17 cellular contexts compared by ENCODE assay signal in genomic region chr2:38523728-38524437, GRCh38.
A peak's percentile ranks its signal among the peaks of the same experiment; 100 is the strongest.
DNase-seq lines count a peak whose midpoint lies in the region; ATAC-seq, FAIRE-seq and TF ChIP-seq lines count a peak whose summit lies in the region.
"Had no signal": no experiment of that assay in that cellular context is flagged by ENCODE, and none has a peak within 500 bp of the region (broad histone marks: within the 10 kb centered on the region; RNA-seq: fewer than 3 reads in every experiment).

No MANE protein-coding gene starts in this region.

- no peak overlapping the region for H3K27ac Mint-ChIP-seq in H9

- H2AFZ ChIP-seq in H9 (ENCODE audit: low read length) (no peak overlapping the region), hepatocyte (no peak overlapping the region)

- no peak overlapping the region for H3K23ac ChIP-seq in H9 (ENCODE audit: insufficient read length, low read depth, low read length)

- POLR2A ChIA-PET in A549 (lab: Yijun Ruan, JAX) (no interaction called here), RWPE1 (lab: Yijun Ruan, JAX; ENCODE audit: low non-redundant PET) (no interaction called here)

- no peak overlapping the region for H3K4ac ChIP-seq in H9 (ENCODE audit: low read depth, low read length)

- H4K20me1 ChIP-seq in H9 (ENCODE audit: control insufficient read depth, insufficient read depth, insufficient read length) (no peaks in the 10 kb centered on the region), hepatocyte (ENCODE audit: insufficient read depth, poor library complexity, severe bottlenecking) (no peaks in the 10 kb centered on the region)

- no peaks in the 10 kb centered on the region for H3K27me3 ChIP-seq in H9 (ENCODE audit: insufficient read depth, low read length)
- H3K27me3 ChIP-seq in hepatocyte = no peaks in the 10 kb centered on the region

- CTCF ChIA-PET in A549 (lab: Yijun Ruan, JAX) (interaction anchor here (0.6 to 4.3 kb wide), 13 partner anchors 9 to 208 kb away, joined by 3 to 20 read pairs (median 4); no protein-coding TSS in a partner anchor), RWPE1 (lab: Yijun Ruan, JAX) (interaction anchor here (0.6 kb wide), 2 partner anchors 9 to 469 kb away, joined by 3 read pairs; no protein-coding TSS in a partner anchor)

- DNase-seq in A549 (ENCODE audit: low read depth in 1 of 2, low spot score in 1 of 2) (peak in 1 of 2 experiments; percentile 48), H9 (peak; percentile 65), hepatocyte (ENCODE audit: low spot score) (no peak), RWPE1 (ENCODE audit: low spot score) (no peak), substantia nigra (lab: John Stamatoyannopoulos, UW) (no peak)
- DNase-seq in stimulated activated CD4-positive, alpha-beta T cell treated with anti-CD3 and anti-CD28 coated beads, Interleukin-1b, Interleukin-23, amount 100 ng/mL, for 48 hours = no peak
- DNase-seq: activated CD4-positive, alpha-beta T cell treated with anti-CD3 and anti-CD28 coated beads for 48 hours; EL; HCEC 1CT; NK-92 treated with Interleukin-12 subunit alpha and Interleukin-12 subunit beta, amount 100 ng/mL, for 24 hours; stimulated activated CD4-positive, alpha-beta T cell treated with anti-CD3 and anti-CD28 coated beads, Interleukin-4, amount 100 ng/mL, for 24 hours; stimulated activated naive B cell treated with anti-CD40 and anti-IgM and Interleukin-4, amounts not matched to agents 10 μg/mL and 1 μg/mL and 100 μg/mL, for 72 hours; T-helper 1 cell had no signal

- no peak overlapping the region for H2BK12ac ChIP-seq in H9 (ENCODE audit: insufficient read length, low read depth, low read length)

- no peak overlapping the region for H3K9ac ChIP-seq in H9 (ENCODE audit: extremely low read depth, insufficient read length, low read length)

- H2BK15ac ChIP-seq in H9 (ENCODE audit: low read depth, low read length) = no peak overlapping the region

- TF ChIP-seq CTCF in A549 (IDR thresholded peaks at IDR 0.05) (peak; percentile 42), H9 (conservative IDR thresholded peaks at IDR 0.05) (peak; percentile 64), hepatocyte (IDR thresholded peaks at IDR 0.05; ENCODE audit: poor library complexity) (peak; percentile 12), RWPE1 (conservative IDR thresholded peaks at IDR 0.05; ENCODE audit: low read depth) (no peak; the same call in 1 of the 2 replicates)

- H3K27ac ChIP-seq in A549 (no peak overlapping the region), H9 (ENCODE audit: insufficient read length, low read depth, low read length) (no peak overlapping the region), hepatocyte (no peak overlapping the region), RWPE1 (no peak overlapping the region), substantia nigra (ENCODE audit: low read depth, low read length, poor library complexity, severe bottlenecking) (no peak overlapping the region)

- no peak for FAIRE-seq in A549 (lab: Jason Lieb, UNC)
- FAIRE-seq: endometrium had no signal

- no peaks in the 10 kb centered on the region for H3K36me3 Mint-ChIP-seq in H9 (ENCODE audit: insufficient read depth in 1 of 3, low read depth in 3 of 3)
- H3K36me3 Mint-ChIP-seq: IgD-negative memory B cell; stimulated activated naive B cell treated with anti-CD40 and anti-IgM and Interleukin-4, amounts not matched to agents 10 μg/mL and 1 μg/mL and 100 μg/mL, for 72 hours had no signal

- H3K9me3 ChIP-seq in A549 (no peaks in the 10 kb centered on the region), H9 (ENCODE audit: control insufficient read depth, low read depth, low read length) (no peaks in the 10 kb centered on the region), hepatocyte (ENCODE audit: low read depth) (no peaks in the 10 kb centered on the region)

- no peak overlapping the region for H4K91ac ChIP-seq in H9 (ENCODE audit: insufficient read length, low read depth, low read length)

- no peaks in the 10 kb centered on the region for H3K79me2 ChIP-seq in H9 (ENCODE audit: insufficient read depth, low read length)
- no peaks in the 10 kb centered on the region for H3K79me2 ChIP-seq in hepatocyte

- H2BK120ac ChIP-seq in H9 (ENCODE audit: low read depth, low read length, poor library complexity, severe bottlenecking) = no peak overlapping the region

- peaks cover 6% of the 10 kb centered on the region; the same call in 1 of the 3 replicates for H3K4me1 ChIP-seq in A549
- H3K4me1 ChIP-seq in H9 (ENCODE audit: insufficient read depth, low read length) = peaks cover 9% of the 10 kb centered on the region; the same call in 1 of the 2 replicates
- H3K4me1 ChIP-seq in hepatocyte (ENCODE audit: insufficient read depth) = no peaks in the 10 kb centered on the region

- H3T11ph ChIP-seq in H9 (ENCODE audit: low read length) = no peak overlapping the region

- no peak overlapping the region for H3K4me3 ChIP-seq in A549
- H3K4me3 ChIP-seq in hepatocyte = no peak overlapping the region

- ATAC-seq in A549 (peak; percentile 56 to 74; a peak in 3 of 6 replicates), SK-N-SH treated with all-trans-retinoic acid at 6 μM for 48 hours (peak; percentile 31; the same call in 1 of the 3 replicates), HG02981 (IDR thresholded peaks at IDR 0.05; ENCODE audit: unreplicated experiment) (no peak)
- ATAC-seq: stimulated activated naive B cell treated with anti-CD40 and anti-IgM and Interleukin-4, amounts not matched to agents 10 μg/mL and 1 μg/mL and 100 μg/mL, for 72 hours had no signal

- no peak overlapping the region for H3K4me3 Mint-ChIP-seq in H9
- H3K4me3 Mint-ChIP-seq: IgD-negative memory B cell; stimulated activated naive B cell treated with anti-CD40 and anti-IgM and Interleukin-4, amounts not matched to agents 10 μg/mL and 1 μg/mL and 100 μg/mL, for 72 hours had no signal

- no peak overlapping the region for H4K8ac ChIP-seq in H9 (replicated peaks; ENCODE audit: insufficient read length, low read depth, low read length)

- H3K18ac ChIP-seq in H9 (ENCODE audit: insufficient read length, low read depth, low read length) = no peak overlapping the region

- H3K9me2 ChIP-seq in hepatocyte (replicated peaks; ENCODE audit: insufficient read depth) = no peaks in the 10 kb centered on the region

- H3K27me3 Mint-ChIP-seq in H9 (ENCODE audit: low read depth) = no peaks in the 10 kb centered on the region; the same call in 1 of the 2 replicates

- peaks cover 22 to 26% of the 10 kb centered on the region in 2 experiments for H3K4me1 Mint-ChIP-seq in H9

- peak; percentile 41 to 44; a peak in 2 of 5 replicates for TF ChIP-seq RAD21 in A549 (conservative IDR thresholded peaks at IDR 0.05 in 1 of 2, IDR thresholded peaks at IDR 0.05 in 1 of 2)

- no peaks in the 10 kb centered on the region for H3K9me3 Mint-ChIP-seq in H9
- H3K9me3 Mint-ChIP-seq: IgD-negative memory B cell; stimulated activated naive B cell treated with anti-CD40 and anti-IgM and Interleukin-4, amounts not matched to agents 10 μg/mL and 1 μg/mL and 100 μg/mL, for 72 hours had no signal

- H3K23me2 ChIP-seq in H9 (ENCODE audit: insufficient read length, low read depth, low read length, poor library complexity, severe bottlenecking) = no peaks in the 10 kb centered on the region

- H3K4me2 ChIP-seq in A549 (no peak overlapping the region), H9 (ENCODE audit: insufficient read depth, insufficient read length, low read length) (no peak overlapping the region), hepatocyte (no peak overlapping the region)

- TF ChIP-seq POLR2A in A549 (IDR thresholded peaks at IDR 0.05; ENCODE audit: low read length) = no peak

- H4K5ac ChIP-seq in H9 (ENCODE audit: insufficient read length, low read depth, low read length) = no peak overlapping the region

- H3K56ac ChIP-seq in H9 (ENCODE audit: insufficient read length, low read depth, low read length) = no peak overlapping the region

- H3K79me1 ChIP-seq in H9 (ENCODE audit: insufficient read depth, low read depth, low read length, poor library complexity, severe bottlenecking) = no peaks in the 10 kb centered on the region

- no peaks in the 10 kb centered on the region for H3K36me3 ChIP-seq in hepatocyte (replicated peaks; ENCODE audit: insufficient read depth, low read depth)

- H2BK20ac ChIP-seq in H9 (ENCODE audit: low read depth, low read length, poor library complexity, severe bottlenecking) = no peak overlapping the region

- TF ChIP-seq EP300 in A549 (IDR thresholded peaks at IDR 0.05) = no peak

- no peak overlapping the region for H3K14ac ChIP-seq in H9 (ENCODE audit: insufficient read depth, low read length)

- WGBS in A549 (ENCODE audit: missing lambda C conversion rate) = 56% methylated on average over 11 of the region's 11 CpGs
- WGBS in H9 (ENCODE audit: extremely low coverage, insufficient read length, low lambda C conversion rate) = no CpG with 5 or more reads among the region's 11 CpGs
- 52% methylated on average over 11 of the region's 11 CpGs for WGBS in hepatocyte (ENCODE audit: low lambda C conversion rate, missing lambda C conversion rate)

- no peak overlapping the region for H2AK5ac ChIP-seq in H9 (ENCODE audit: insufficient read length, low read length)

- no peak overlapping the region for H2BK5ac ChIP-seq in H9 (ENCODE audit: insufficient read length, low read length)

TF ChIP-seq in A549, 52 proteins besides CTCF, POLR2A, EP300 and RAD21 (continues in another document):
- TF ChIP-seq CBX2 (IDR thresholded peaks at IDR 0.05; ENCODE audit: borderline replicate concordance, low read depth) (no peak), MAX (IDR thresholded peaks at IDR 0.05) (no peak; the same call in 1 of the 2 replicates), SMC3 (IDR thresholded peaks at IDR 0.05) (0 out of 3 replicates have a peak, but pooled peaks have one; percentile 26), SREBF2 (IDR thresholded peaks at IDR 0.05) (no peak), HOXB5 (CRISPR knock-in tag; IDR thresholded peaks at IDR 0.05) (no peak), JUNB (IDR thresholded peaks at IDR 0.05) (no peak), POLR2AphosphoS2 (conservative IDR thresholded peaks at IDR 0.05; ENCODE audit: low read length) (no peak), FOXS1 (CRISPR knock-in tag; IDR thresholded peaks at IDR 0.05) (no peak)

TF ChIP-seq in SK-N-SH treated with all-trans-retinoic acid at 6 μM for 48 hours, 23 proteins besides CTCF, POLR2A, EP300 and RAD21 (continues in another document):
- no peak for TF ChIP-seq ZFP3 (CRISPR knock-in tag; IDR thresholded peaks at IDR 0.05)
- TF ChIP-seq, protein P1, sequence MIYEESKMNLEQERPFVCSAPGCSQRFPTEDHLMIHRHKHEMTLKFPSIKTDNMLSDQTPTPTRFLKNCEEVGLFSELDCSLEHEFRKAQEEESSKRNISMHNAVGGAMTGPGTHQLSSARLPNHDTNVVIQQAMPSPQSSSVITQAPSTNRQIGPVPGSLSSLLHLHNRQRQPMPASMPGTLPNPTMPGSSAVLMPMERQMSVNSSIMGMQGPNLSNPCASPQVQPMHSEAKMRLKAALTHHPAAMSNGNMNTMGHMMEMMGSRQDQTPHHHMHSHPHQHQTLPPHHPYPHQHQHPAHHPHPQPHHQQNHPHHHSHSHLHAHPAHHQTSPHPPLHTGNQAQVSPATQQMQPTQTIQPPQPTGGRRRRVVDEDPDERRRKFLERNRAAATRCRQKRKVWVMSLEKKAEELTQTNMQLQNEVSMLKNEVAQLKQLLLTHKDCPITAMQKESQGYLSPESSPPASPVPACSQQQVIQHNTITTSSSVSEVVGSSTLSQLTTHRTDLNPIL (CRISPR knock-in tag; IDR thresholded peaks at IDR 0.05; ENCODE audit: low read depth) = no peak
